6 cellular contexts compared by ENCODE assay signal in genomic region chr20:63652192-63652980, GRCh38. TPM values are rescaled to one million over a fixed set of nuclear protein-coding genes. Genes with fewer than 3 reads are reported as not detected.
A peak's percentile ranks its signal among the peaks of the same experiment; 100 is the strongest.
DNase-seq lines count a peak whose midpoint lies in the region; ATAC-seq and TF ChIP-seq lines count a peak whose summit lies in the region.

No MANE protein-coding gene starts in this region.

- intact Hi-C loops in activated T-helper 1 cell treated with anti-CD3 and anti-CD28 coated beads, Interleukin-12 subunit alpha, Interleukin-12 subunit beta, Interleukin-2, Interleukin-4 antibody, amounts not matched to agents 30 ng/mL and 10 ng/mL and 1 ng/mL, durations not matched to agents 14 hours and 24 hours and 36 hours (cut with micrococcal nuclease) = no loop called here
- intact Hi-C loops in left lung (cut with DNase I) = no loop called here

- H3K4me1 ChIP-seq in left lung = peaks cover 6 to 32% of the 10 kb centered on the region in 2 donors

- ATAC-seq in left lung (peak; percentile 10), HG03175 (IDR thresholded peaks at IDR 0.05; ENCODE audit: unreplicated experiment) (no peak), GM21528 (IDR thresholded peaks at IDR 0.05; ENCODE audit: low FRiP score, unreplicated experiment) (no peak)

- H3K27me3 ChIP-seq in left lung = peaks cover 17 to 41% of the 10 kb centered on the region in 2 donors

- no peaks in the 10 kb centered on the region for H3K36me3 ChIP-seq in left lung

- H3K4me1 Mint-ChIP-seq in activated T-helper 1 cell treated with anti-CD3 and anti-CD28 coated beads, Interleukin-12 subunit alpha, Interleukin-12 subunit beta, Interleukin-2, Interleukin-4 antibody, amounts not matched to agents 30 ng/mL and 10 ng/mL and 1 ng/mL, durations not matched to agents 14 hours and 24 hours and 36 hours (ENCODE audit: low read depth) = peaks cover 16% of the 10 kb centered on the region

- no peaks in the 10 kb centered on the region for H3K36me3 Mint-ChIP-seq in activated T-helper 1 cell treated with anti-CD3 and anti-CD28 coated beads, Interleukin-12 subunit alpha, Interleukin-12 subunit beta, Interleukin-2, Interleukin-4 antibody, amounts not matched to agents 30 ng/mL and 10 ng/mL and 1 ng/mL, durations not matched to agents 14 hours and 24 hours and 36 hours (ENCODE audit: low read depth)

- no peaks in the 10 kb centered on the region for H3K9me3 Mint-ChIP-seq in activated T-helper 1 cell treated with anti-CD3 and anti-CD28 coated beads, Interleukin-12 subunit alpha, Interleukin-12 subunit beta, Interleukin-2, Interleukin-4 antibody, amounts not matched to agents 30 ng/mL and 10 ng/mL and 1 ng/mL, durations not matched to agents 14 hours and 24 hours and 36 hours

- no peak overlapping the region for H3K27ac Mint-ChIP-seq in activated T-helper 1 cell treated with anti-CD3 and anti-CD28 coated beads, Interleukin-12 subunit alpha, Interleukin-12 subunit beta, Interleukin-2, Interleukin-4 antibody, amounts not matched to agents 30 ng/mL and 10 ng/mL and 1 ng/mL, durations not matched to agents 14 hours and 24 hours and 36 hours

- peaks cover 15% of the 10 kb centered on the region for H3K27me3 Mint-ChIP-seq in activated T-helper 1 cell treated with anti-CD3 and anti-CD28 coated beads, Interleukin-12 subunit alpha, Interleukin-12 subunit beta, Interleukin-2, Interleukin-4 antibody, amounts not matched to agents 30 ng/mL and 10 ng/mL and 1 ng/mL, durations not matched to agents 14 hours and 24 hours and 36 hours (ENCODE audit: insufficient read depth)

- TF ChIP-seq CTCF in NB4 (IDR thresholded peaks at IDR 0.05; ENCODE audit: low read depth, low read length) = no peak
- TF ChIP-seq CTCF in left lung (IDR thresholded peaks at IDR 0.05) = no peak

- no peaks in the 10 kb centered on the region for H3K9me3 ChIP-seq in left lung

- no peak for TF ChIP-seq POLR2A in NB4 (IDR thresholded peaks at IDR 0.05; ENCODE audit: extremely low read depth, insufficient read length)

- H3K4me3 Mint-ChIP-seq in activated T-helper 1 cell treated with anti-CD3 and anti-CD28 coated beads, Interleukin-12 subunit alpha, Interleukin-12 subunit beta, Interleukin-2, Interleukin-4 antibody, amounts not matched to agents 30 ng/mL and 10 ng/mL and 1 ng/mL, durations not matched to agents 14 hours and 24 hours and 36 hours = peak overlapping the region; percentile 47

- peak; percentile 57 for DNase-seq in NB4 (ENCODE audit: low read depth)
- DNase-seq in activated T-helper 1 cell treated with anti-CD3 and anti-CD28 coated beads, Interleukin-12 subunit alpha, Interleukin-12 subunit beta, Interleukin-2, Interleukin-4 antibody, amounts not matched to agents 30 ng/mL and 10 ng/mL and 1 ng/mL, durations not matched to agents 14 hours and 24 hours and 36 hours (ENCODE audit: low spot score) = no peak
- no peak for DNase-seq in left lung
- no peak for DNase-seq in NCI-H510A (lab: John Stamatoyannopoulos, UW)

- H3K27ac ChIP-seq in left lung = no peak overlapping the region

- H3K4me3 ChIP-seq in NB4 (ENCODE audit: low read depth, low read length) (no peak overlapping the region), left lung (peak overlapping the region; percentile 46 to 55)

RNA-seq across cellular contexts. Expression of gene STMN3, which starts 0.8 kb away (rescaled TPM):
- total RNA-seq in activated T-helper 1 cell treated with anti-CD3 and anti-CD28 coated beads, Interleukin-12 subunit alpha, Interleukin-12 subunit beta, Interleukin-2, Interleukin-4 antibody, amounts not matched to agents 30 ng/mL and 10 ng/mL and 1 ng/mL, durations not matched to agents 14 hours and 24 hours and 36 hours = 5.3 and 5.5 TPM in 2 replicates
- 10 to 100 TPM; 12.6 to 13.1 TPM for total RNA-seq in left lung

RNA-seq across cellular contexts. Expression of gene RTEL1, which starts 5.7 kb away (rescaled TPM):
- 54.4 and 55.5 TPM in 2 replicates for total RNA-seq in activated T-helper 1 cell treated with anti-CD3 and anti-CD28 coated beads, Interleukin-12 subunit alpha, Interleukin-12 subunit beta, Interleukin-2, Interleukin-4 antibody, amounts not matched to agents 30 ng/mL and 10 ng/mL and 1 ng/mL, durations not matched to agents 14 hours and 24 hours and 36 hours
- 10 to 100 TPM; 22.3 to 38.8 TPM for total RNA-seq in left lung

RNA-seq across cellular contexts. Expression of gene GMEB2, which starts 25.5 kb away (rescaled TPM):
- 13.4 and 13.7 TPM in 2 replicates for total RNA-seq in activated T-helper 1 cell treated with anti-CD3 and anti-CD28 coated beads, Interleukin-12 subunit alpha, Interleukin-12 subunit beta, Interleukin-2, Interleukin-4 antibody, amounts not matched to agents 30 ng/mL and 10 ng/mL and 1 ng/mL, durations not matched to agents 14 hours and 24 hours and 36 hours
- 1 to 10 TPM; 8.1 to 9.8 TPM for total RNA-seq in left lung

RNA-seq across cellular contexts. Expression of gene TNFRSF6B, which starts 44.1 kb away (rescaled TPM):
- total RNA-seq in activated T-helper 1 cell treated with anti-CD3 and anti-CD28 coated beads, Interleukin-12 subunit alpha, Interleukin-12 subunit beta, Interleukin-2, Interleukin-4 antibody, amounts not matched to agents 30 ng/mL and 10 ng/mL and 1 ng/mL, durations not matched to agents 14 hours and 24 hours and 36 hours = not detected in 2 replicates
- total RNA-seq in left lung = 10 to 100 TPM in 1 of 2 donors, 1 to 10 TPM in 1; 3.6 to 17.6 TPM

RNA-seq across cellular contexts. Expression of gene ARFRP1, which starts 55.4 kb away (rescaled TPM):
- 71.8 and 73.5 TPM in 2 replicates for total RNA-seq in activated T-helper 1 cell treated with anti-CD3 and anti-CD28 coated beads, Interleukin-12 subunit alpha, Interleukin-12 subunit beta, Interleukin-2, Interleukin-4 antibody, amounts not matched to agents 30 ng/mL and 10 ng/mL and 1 ng/mL, durations not matched to agents 14 hours and 24 hours and 36 hours
- total RNA-seq in left lung = 10 to 100 TPM; 38.2 to 46.9 TPM
